ENCODE assay signal across 13 cellular contexts in the genomic region with DNA sequence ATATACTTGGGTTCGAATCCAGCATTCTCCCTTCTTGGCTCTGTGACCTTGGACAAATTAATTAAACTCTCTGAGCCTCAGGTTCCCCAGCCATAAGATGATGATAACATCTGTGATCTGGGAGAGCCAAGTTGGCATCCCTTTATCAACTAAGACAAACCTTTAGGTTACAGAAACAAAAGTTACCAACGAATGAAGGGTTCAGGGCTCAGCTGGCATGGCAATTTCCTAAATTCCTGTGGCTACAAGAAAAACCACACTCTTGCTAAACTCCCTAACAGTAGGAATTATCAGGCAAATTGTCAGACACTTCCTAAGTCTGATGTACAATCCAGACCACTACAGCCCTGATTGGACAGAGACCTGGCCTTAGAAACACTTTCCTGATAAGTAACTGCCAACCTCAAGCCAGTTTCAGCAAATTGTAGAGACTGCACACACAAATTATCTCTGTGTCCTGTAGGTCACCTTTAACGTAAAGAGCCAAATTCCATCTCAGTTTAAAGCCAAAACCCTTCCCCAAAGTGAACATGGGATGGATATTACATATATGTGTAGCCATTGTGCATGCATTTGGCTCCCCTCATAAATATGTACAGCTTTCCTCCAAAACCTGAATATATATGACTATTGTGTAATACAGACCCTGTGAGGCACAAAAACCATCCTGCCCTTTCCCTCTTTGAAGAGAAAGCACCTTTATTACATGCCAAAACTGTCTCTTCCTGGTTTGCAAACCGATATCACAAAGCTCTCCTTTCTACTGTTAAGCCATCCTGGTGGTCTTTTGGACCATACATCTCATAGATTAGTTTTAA. TPM values are rescaled to one million over a fixed set of nuclear protein-coding genes. Genes with fewer than 3 reads are reported as not detected.
DNase-seq lines count a peak whose midpoint lies in the region; ATAC-seq, FAIRE-seq and TF ChIP-seq lines count a peak whose summit lies in the region.
"Had no signal": no experiment of that assay in that cellular context is flagged by ENCODE, and none has a peak within 500 bp of the region (broad histone marks: within the 10 kb centered on the region; RNA-seq: fewer than 3 reads in every experiment).

No MANE protein-coding gene starts in this region.

- H3K27me3 ChIP-seq in bronchial epithelial cell (ENCODE audit: control insufficient read depth, insufficient read depth, low read length), result no peaks in the 10 kb centered on the region

- no peak for TF ChIP-seq CTCF in bronchial epithelial cell (IDR thresholded peaks at IDR 0.05; ENCODE audit: insufficient read depth, low read length, severe bottlenecking)

- DNase-seq in HCEC 1CT, result peak; percentile 9
- peak; percentile 81 for DNase-seq in MV-4-11 (lab: John Stamatoyannopoulos, UW)
- peak; percentile 10 for DNase-seq in bronchial epithelial cell (ENCODE audit: low read depth)
- DNase-seq in non-pigmented ciliary epithelial cell (ENCODE audit: low read depth), result peak; percentile 24
- no peak for DNase-seq in NK-92 (lab: John Stamatoyannopoulos, UW; ENCODE audit: unreplicated experiment)
- no peak for DNase-seq in SK-N-DZ (ENCODE audit: low spot score)
- DNase-seq: activated naive CD4-positive, alpha-beta T cell treated with anti-CD3 and anti-CD28 coated beads for 36 hours; CD4-positive, alpha-beta T cell; DMS79 treated with DMSO at 0.1 percent for 48 hours; head of caudate nucleus; psoas muscle; stimulated activated CD4-positive, alpha-beta T cell treated with anti-CD3 and anti-CD28 coated beads, Interleukin-2, amount 100 ng/mL, for 24 hours had no signal

- no peak for FAIRE-seq in bronchial epithelial cell (lab: Jason Lieb, UNC)

- ATAC-seq in GM19023 (IDR thresholded peaks at IDR 0.05; ENCODE audit: unreplicated experiment), result no peak
- ATAC-seq: psoas muscle had no signal

- no peaks in the 10 kb centered on the region for H3K36me3 ChIP-seq in bronchial epithelial cell (ENCODE audit: control insufficient read depth, insufficient read depth, low read length)

- no peak overlapping the region for H3K4me3 ChIP-seq in bronchial epithelial cell (ENCODE audit: low read depth, low read length)
- H3K4me3 ChIP-seq: psoas muscle had no signal

RNA-seq across cellular contexts. Expression of a gene that starts 39.5 kb away (rescaled TPM):
- total RNA-seq in bronchial epithelial cell, result 2.6 and 3.5 TPM in 2 replicates
- polyA plus RNA-seq in SK-N-DZ (2014; cell fraction: cytosol; rRNA removed), result not detected in 2 replicates
- not detected in 2 replicates for polyA plus RNA-seq in SK-N-DZ (2014; cell fraction: nucleus; rRNA removed)

Comparison
In these comparisons a context has a peak if more than half of its experiments do, and no peak if none do; other contexts are left out.
1. DNase-seq: peak in HCEC 1CT (single experiment), MV-4-11 (single experiment), bronchial epithelial cell (single experiment) and non-pigmented ciliary epithelial cell (single experiment); none in NK-92 (single experiment) and SK-N-DZ (single experiment).